Comparison of ENCODE assay signal across 1 cellular context in the genomic region with DNA sequence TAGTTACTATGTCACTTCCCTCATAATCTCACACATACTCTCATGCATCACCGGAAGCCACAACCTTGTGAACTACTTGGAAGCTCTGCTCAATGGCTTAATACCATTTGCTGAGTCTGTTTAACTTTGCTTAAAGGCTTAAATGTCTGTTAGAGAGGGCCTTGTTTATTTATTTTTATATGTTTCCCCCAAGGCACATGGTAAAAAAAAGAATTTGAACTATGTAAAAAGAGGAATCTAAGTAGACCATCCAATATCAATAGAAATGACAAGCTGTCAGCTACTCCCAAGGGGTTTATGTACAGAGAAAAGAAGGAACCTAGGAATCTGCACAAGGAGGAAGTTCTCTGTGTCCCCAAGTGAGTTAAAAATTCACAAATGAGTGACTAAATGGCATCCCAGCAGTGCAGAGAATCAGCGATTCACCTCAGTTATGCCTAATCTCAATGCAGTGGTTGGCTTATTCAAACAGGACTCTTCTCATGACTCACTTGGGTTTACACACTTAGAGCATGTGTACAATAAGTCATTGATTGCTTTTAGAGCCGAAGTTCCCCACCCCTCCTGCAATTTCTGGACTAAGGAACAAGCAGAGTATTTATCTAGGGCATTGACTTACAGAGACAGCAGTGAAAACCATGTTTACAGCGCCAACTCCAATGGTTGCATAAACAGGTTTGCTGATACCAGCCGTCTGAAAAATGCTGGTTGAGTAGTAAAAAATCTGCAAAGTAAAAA.
TF ChIP-seq lines count a peak whose summit lies in the region.

No MANE protein-coding gene starts in this region.

TF ChIP-seq in H1, 55 proteins besides CTCF, POLR2A, EP300 and RAD21:
- TF ChIP-seq TBP (IDR thresholded peaks at IDR 0.05; ENCODE audit: low read depth, low read length): no peak
- TF ChIP-seq GABPA (IDR thresholded peaks at IDR 0.05; ENCODE audit: borderline replicate concordance, insufficient read depth, low read length): no peak
- TF ChIP-seq SIRT6 (IDR thresholded peaks at IDR 0.05; ENCODE audit: low read length): no peak
- no peak for TF ChIP-seq HDAC2 (IDR thresholded peaks at IDR 0.05; ENCODE audit: borderline replicate concordance in 1 of 2, low read depth in 2 of 2, low read length in 2 of 2)
- no peak for TF ChIP-seq CHD1 (IDR thresholded peaks at IDR 0.05; ENCODE audit: low read depth, low read length)
